1 cellular context compared by ENCODE assay signal in the genomic region with DNA sequence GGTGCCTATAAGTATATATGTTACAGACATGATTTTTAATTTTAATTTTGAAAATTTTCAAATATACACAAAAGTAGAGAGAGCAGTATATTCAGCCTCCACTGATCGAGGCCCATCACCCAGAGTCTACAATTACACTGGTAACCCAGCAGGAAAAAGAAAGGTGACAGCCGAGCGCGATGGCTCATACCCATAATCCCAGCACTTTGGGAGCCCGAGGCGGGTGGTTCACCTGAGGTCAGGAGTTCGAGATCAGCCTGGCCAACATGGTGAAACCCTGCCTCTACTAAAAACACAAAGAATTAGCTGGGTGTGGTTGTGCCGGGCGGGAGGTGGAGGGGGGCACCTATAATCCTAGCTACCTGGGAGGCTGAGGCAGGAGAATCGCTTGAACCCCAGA.
TF ChIP-seq lines count a peak whose summit lies in the region.

No MANE protein-coding gene starts in this region.

TF ChIP-seq in HCT116, 20 proteins besides CTCF, POLR2A, EP300 and RAD21:
- TF ChIP-seq CEBPB (IDR thresholded peaks at IDR 0.05; ENCODE audit: low read depth) (no peak), ZNF274 (IDR thresholded peaks at IDR 0.05; ENCODE audit: low read depth, low read length) (no peak), JUND (IDR thresholded peaks at IDR 0.05) (no peak), ZFX (IDR thresholded peaks at IDR 0.05) (no peak), YY1 (IDR thresholded peaks at IDR 0.05; ENCODE audit: extremely low read depth, insufficient replicate concordance, low read depth, low read length) (no peak), EZH2phosphoT487 (IDR thresholded peaks at IDR 0.05; ENCODE audit: borderline replicate concordance) (no peak), TCF7L2 (IDR thresholded peaks at IDR 0.05; ENCODE audit: borderline replicate concordance, extremely low read depth, insufficient read depth, insufficient read length) (no peak), FOSL1 (IDR thresholded peaks at IDR 0.05; ENCODE audit: low read depth) (no peak), REST (IDR thresholded peaks at IDR 0.05; ENCODE audit: low read depth) (no peak), EZH2 (IDR thresholded peaks at IDR 0.05) (no peak)
